Comparison of ENCODE assay signal across 8 cellular contexts in genomic region chr2:174846941-174847938, GRCh38.
DNase-seq lines count a peak whose midpoint lies in the region; ATAC-seq and TF ChIP-seq lines count a peak whose summit lies in the region.

No MANE protein-coding gene starts in this region.

- H3K36me3 Mint-ChIP-seq in activated CD4-positive, alpha-beta T cell treated with anti-CD3 and anti-CD28 coated beads, Interleukin-2, amount 10 ng/mL, durations not matched to agents 7 days and 5 days (ENCODE audit: low read depth): no peaks in the 10 kb centered on the region

- TF ChIP-seq CTCF in esophagus muscularis mucosa (IDR thresholded peaks at IDR 0.05): no peak

- H3K27me3 ChIP-seq in NT2/D1 (ENCODE audit: insufficient read depth, insufficient read length): no peaks in the 10 kb centered on the region
- H3K27me3 ChIP-seq in esophagus muscularis mucosa: no peaks in the 10 kb centered on the region

- CTCF ChIA-PET in activated CD4-positive, alpha-beta T cell treated with anti-CD3 and anti-CD28 coated beads, Interleukin-2, amount 10 ng/mL, durations not matched to agents 7 days and 5 days (lab: Charles Lee): no interaction called here

- H3K4me3 ChIP-seq in NT2/D1 (ENCODE audit: insufficient read length, low read depth) (no peak overlapping the region), esophagus muscularis mucosa (peak overlapping the region; percentile 42 to 49 (median 46))

- H3K4me1 ChIP-seq in NT2/D1 (ENCODE audit: insufficient read depth, insufficient read length) (no peaks in the 10 kb centered on the region), esophagus muscularis mucosa (peaks cover 5 to 46% (median 30%) of the 10 kb centered on the region in 4 donors)

- H3K9me3 Mint-ChIP-seq in activated CD4-positive, alpha-beta T cell treated with anti-CD3 and anti-CD28 coated beads, Interleukin-2, amount 10 ng/mL, durations not matched to agents 7 days and 5 days: no peaks in the 10 kb centered on the region

- peak overlapping the region; percentile 19 to 54 (median 52) for H3K27ac ChIP-seq in esophagus muscularis mucosa (replicated peaks in 1 of 4)

- POLR2A ChIA-PET in activated CD4-positive, alpha-beta T cell treated with anti-CD3 and anti-CD28 coated beads, Interleukin-2, amount 10 ng/mL, durations not matched to agents 7 days and 5 days (lab: Charles Lee): no interaction called here

- H3K4me3 Mint-ChIP-seq in activated CD4-positive, alpha-beta T cell treated with anti-CD3 and anti-CD28 coated beads, Interleukin-2, amount 10 ng/mL, durations not matched to agents 7 days and 5 days: no peak overlapping the region

- no peak for TF ChIP-seq POLR2A in esophagus muscularis mucosa (IDR thresholded peaks at IDR 0.05; ENCODE audit: low read depth)

- no peak overlapping the region for H3K9ac ChIP-seq in NT2/D1 (ENCODE audit: insufficient read length, low read depth)

- TF ChIP-seq EP300 in esophagus muscularis mucosa (IDR thresholded peaks at IDR 0.05): no peak

- DNase-seq in D341Med (ENCODE audit: low spot score) (peak; percentile 26), NT2/D1 (ENCODE audit: low read depth, low spot score) (peak; percentile 15), esophagus muscularis mucosa (ENCODE audit: extremely low spot score) (no peak), non-pigmented ciliary epithelial cell (ENCODE audit: low read depth) (peak; percentile 91), NCI-H1417 treated with DMSO at 0.1 percent for 48 hours (lab: John Stamatoyannopoulos, UW) (no peak)
- no peak for DNase-seq in activated CD4-positive, alpha-beta T cell treated with anti-CD3 and anti-CD28 coated beads, Interleukin-2, amount 10 ng/mL, durations not matched to agents 7 days and 5 days

- H3K36me3 ChIP-seq in NT2/D1 (ENCODE audit: insufficient read depth, insufficient read length, low read length) (no peaks in the 10 kb centered on the region), esophagus muscularis mucosa (no peaks in the 10 kb centered on the region)

- no peak overlapping the region for H3K27ac Mint-ChIP-seq in activated CD4-positive, alpha-beta T cell treated with anti-CD3 and anti-CD28 coated beads, Interleukin-2, amount 10 ng/mL, durations not matched to agents 7 days and 5 days

- H3K9me3 ChIP-seq in NT2/D1 (ENCODE audit: insufficient read depth, low read length) (no peaks in the 10 kb centered on the region), esophagus muscularis mucosa (no peaks in the 10 kb centered on the region)

- WGBS in esophagus muscularis mucosa: 31% methylated on average over 8 of the region's 8 CpGs

- H3K4me1 Mint-ChIP-seq in activated CD4-positive, alpha-beta T cell treated with anti-CD3 and anti-CD28 coated beads, Interleukin-2, amount 10 ng/mL, durations not matched to agents 7 days and 5 days: no peaks in the 10 kb centered on the region

- intact Hi-C loops in esophagus muscularis mucosa (cut with DNase I): no loop called here

- H3K27me3 Mint-ChIP-seq in activated CD4-positive, alpha-beta T cell treated with anti-CD3 and anti-CD28 coated beads, Interleukin-2, amount 10 ng/mL, durations not matched to agents 7 days and 5 days: no peaks in the 10 kb centered on the region

- no peak for ATAC-seq in HG02571 (IDR thresholded peaks at IDR 0.05; ENCODE audit: unreplicated experiment)
- no peak for ATAC-seq in HG02798 (IDR thresholded peaks at IDR 0.05; ENCODE audit: poor library complexity, unreplicated experiment)

Comparison
In these comparisons a context has a peak if more than half of its experiments do, and no peak if none do; other contexts are left out.
1. DNase-seq: peak in D341Med (single experiment), NT2/D1 (single experiment) and non-pigmented ciliary epithelial cell (single experiment); none in esophagus muscularis mucosa (single experiment), NCI-H1417 treated with DMSO at 0.1 percent for 48 hours (single experiment) and activated CD4-positive, alpha-beta T cell treated with anti-CD3 and anti-CD28 coated beads, Interleukin-2, amount 10 ng/mL, durations not matched to agents 7 days and 5 days (single experiment).